In the genomic region with DNA sequence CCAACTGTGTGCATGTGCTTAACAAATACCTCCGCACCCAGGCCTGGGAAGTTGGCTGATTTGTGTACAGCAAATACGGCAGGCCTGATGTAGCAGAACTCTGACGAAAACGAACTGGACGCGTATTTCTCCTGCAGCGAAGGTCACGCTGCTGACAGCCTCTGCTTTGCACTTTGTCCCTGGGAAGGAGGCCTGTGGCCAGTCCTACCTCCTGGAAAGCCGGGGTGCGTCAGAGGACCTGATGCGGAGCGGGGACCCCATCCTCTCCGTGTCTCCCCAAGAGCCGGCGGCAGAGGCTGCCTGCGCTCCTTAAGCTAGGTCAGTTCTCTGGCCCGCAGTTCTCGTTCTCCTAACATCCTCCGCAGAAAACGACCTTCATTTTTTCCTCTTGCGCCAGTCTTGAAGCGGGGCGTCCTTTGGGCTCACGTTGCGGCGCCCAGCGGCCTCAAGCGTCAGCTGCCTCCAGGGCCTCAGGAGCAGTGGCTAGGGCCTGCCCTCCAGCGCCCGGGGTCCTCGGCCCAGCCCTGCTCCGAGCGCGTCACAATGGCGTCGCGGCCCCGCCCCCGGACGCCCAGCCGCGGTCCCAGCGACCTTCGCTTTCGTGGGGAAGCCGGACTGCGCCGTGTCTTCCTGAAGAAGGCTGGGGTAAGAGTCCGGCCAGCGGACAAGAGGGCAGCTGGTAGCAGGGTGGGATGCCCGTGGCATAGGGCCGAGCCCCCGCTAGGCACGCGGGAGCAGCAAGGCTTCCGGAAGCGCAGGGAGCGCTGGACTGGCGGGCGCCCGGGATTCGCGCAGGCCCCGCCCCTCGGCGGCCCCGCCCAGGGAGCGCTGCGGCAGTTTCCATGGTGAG, we compare ENCODE assay signal across 1 cellular context.
TF ChIP-seq lines count a peak whose summit lies in the region.

TSS of gene ZNF487 (plus strand) at position 821 of the 850 bp plus-strand sequence. CDS start 38,703 bp downstream, outside the sequence.

TF ChIP-seq in HepG2, 621 proteins besides CTCF, POLR2A, EP300 and RAD21 (continued from another document and continues in another):
- TF ChIP-seq UBTF (CRISPR knock-in tag; IDR thresholded peaks at IDR 0.05) = peak; percentile 94
- no peak for TF ChIP-seq ZNF619 (CRISPR knock-in tag; IDR thresholded peaks at IDR 0.05)
- TF ChIP-seq ZKSCAN1 (IDR thresholded peaks at IDR 0.05; ENCODE audit: low read length) = no peak
- peak; percentile 88 for TF ChIP-seq DMAP1 (CRISPR knock-in tag; IDR thresholded peaks at IDR 0.05)
- no peak for TF ChIP-seq TSC22D2 (CRISPR knock-in tag; IDR thresholded peaks at IDR 0.05; ENCODE audit: borderline replicate concordance)
- TF ChIP-seq RFXANK (CRISPR knock-in tag; IDR thresholded peaks at IDR 0.05) = no peak
- TF ChIP-seq, protein P1, sequence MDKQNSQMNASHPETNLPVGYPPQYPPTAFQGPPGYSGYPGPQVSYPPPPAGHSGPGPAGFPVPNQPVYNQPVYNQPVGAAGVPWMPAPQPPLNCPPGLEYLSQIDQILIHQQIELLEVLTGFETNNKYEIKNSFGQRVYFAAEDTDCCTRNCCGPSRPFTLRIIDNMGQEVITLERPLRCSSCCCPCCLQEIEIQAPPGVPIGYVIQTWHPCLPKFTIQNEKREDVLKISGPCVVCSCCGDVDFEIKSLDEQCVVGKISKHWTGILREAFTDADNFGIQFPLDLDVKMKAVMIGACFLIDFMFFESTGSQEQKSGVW (CRISPR knock-in tag; IDR thresholded peaks at IDR 0.05; ENCODE audit: borderline replicate concordance) = 0 out of 2 replicates have a peak, but pooled peaks have one; percentile 54
- TF ChIP-seq ZNF746 (CRISPR knock-in tag; IDR thresholded peaks at IDR 0.05) = no peak
- no peak for TF ChIP-seq ZNF652 (CRISPR knock-in tag; IDR thresholded peaks at IDR 0.05; ENCODE audit: borderline replicate concordance, low read depth)
- peak; percentile 82; the same call in 1 of the 2 replicates for TF ChIP-seq ZNF335 (CRISPR knock-in tag; IDR thresholded peaks at IDR 0.05)
- TF ChIP-seq ZNF446 (CRISPR knock-in tag; IDR thresholded peaks at IDR 0.05) = no peak; the same call in 1 of the 2 replicates
- TF ChIP-seq NONO (IDR thresholded peaks at IDR 0.05) = no peak
- no peak; the same call in 1 of the 2 replicates for TF ChIP-seq NONO (CRISPR knock-in tag; conservative IDR thresholded peaks at IDR 0.05)
- peak; percentile 95 for TF ChIP-seq ZNF747 (CRISPR knock-in tag; IDR thresholded peaks at IDR 0.05; ENCODE audit: borderline replicate concordance)
- TF ChIP-seq, protein P2, sequence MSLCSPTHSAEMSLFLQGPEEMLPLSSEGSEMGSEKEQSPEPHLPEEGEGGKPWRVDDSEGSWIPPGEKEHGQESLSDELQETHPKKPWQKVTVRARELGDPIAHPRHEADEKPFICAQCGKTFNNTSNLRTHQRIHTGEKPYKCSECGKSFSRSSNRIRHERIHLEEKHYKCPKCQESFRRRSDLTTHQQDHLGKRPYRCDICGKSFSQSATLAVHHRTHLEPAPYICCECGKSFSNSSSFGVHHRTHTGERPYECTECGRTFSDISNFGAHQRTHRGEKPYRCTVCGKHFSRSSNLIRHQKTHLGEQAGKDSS (CRISPR knock-in tag; IDR thresholded peaks at IDR 0.05; ENCODE audit: borderline replicate concordance, low read depth) = no peak
- TF ChIP-seq ZNF674 (CRISPR knock-in tag; IDR thresholded peaks at IDR 0.05; ENCODE audit: low read depth) = peak; percentile 95; the same call in 1 of the 2 replicates
- no peak for TF ChIP-seq SMARCC2 (IDR thresholded peaks at IDR 0.05)
- TF ChIP-seq ZNF672 (CRISPR knock-in tag; IDR thresholded peaks at IDR 0.05) = no peak
- no peak for TF ChIP-seq SRF (IDR thresholded peaks at IDR 0.05; ENCODE audit: low read depth, low read length)
- TF ChIP-seq NCOA1 (CRISPR knock-in tag; IDR thresholded peaks at IDR 0.05) = peak; percentile 84; the same call in 1 of the 2 replicates
- no peak for TF ChIP-seq MTA3 (CRISPR knock-in tag; IDR thresholded peaks at IDR 0.05)
- TF ChIP-seq ZFP82 (CRISPR knock-in tag; IDR thresholded peaks at IDR 0.05; ENCODE audit: borderline replicate concordance) = peak; percentile 93
- peak; percentile 92 for TF ChIP-seq TBX2 (CRISPR knock-in tag; IDR thresholded peaks at IDR 0.05; ENCODE audit: borderline replicate concordance)
- TF ChIP-seq ZNF629 (CRISPR knock-in tag; conservative IDR thresholded peaks at IDR 0.05) = no peak; the same call in 1 of the 2 replicates
- TF ChIP-seq CREB1 (IDR thresholded peaks at IDR 0.05) = peak; percentile 85
- TF ChIP-seq CREB1 (CRISPR knock-in tag; IDR thresholded peaks at IDR 0.05) = peak; percentile 53
- no peak for TF ChIP-seq ZNF644 (CRISPR knock-in tag; IDR thresholded peaks at IDR 0.05; ENCODE audit: low read depth)
- peak; percentile 70 for TF ChIP-seq ZNF142 (CRISPR knock-in tag; IDR thresholded peaks at IDR 0.05)
- TF ChIP-seq DRAP1 (CRISPR knock-in tag; IDR thresholded peaks at IDR 0.05) = peak; percentile 81; the same call in 1 of the 2 replicates
- TF ChIP-seq, protein P3, sequence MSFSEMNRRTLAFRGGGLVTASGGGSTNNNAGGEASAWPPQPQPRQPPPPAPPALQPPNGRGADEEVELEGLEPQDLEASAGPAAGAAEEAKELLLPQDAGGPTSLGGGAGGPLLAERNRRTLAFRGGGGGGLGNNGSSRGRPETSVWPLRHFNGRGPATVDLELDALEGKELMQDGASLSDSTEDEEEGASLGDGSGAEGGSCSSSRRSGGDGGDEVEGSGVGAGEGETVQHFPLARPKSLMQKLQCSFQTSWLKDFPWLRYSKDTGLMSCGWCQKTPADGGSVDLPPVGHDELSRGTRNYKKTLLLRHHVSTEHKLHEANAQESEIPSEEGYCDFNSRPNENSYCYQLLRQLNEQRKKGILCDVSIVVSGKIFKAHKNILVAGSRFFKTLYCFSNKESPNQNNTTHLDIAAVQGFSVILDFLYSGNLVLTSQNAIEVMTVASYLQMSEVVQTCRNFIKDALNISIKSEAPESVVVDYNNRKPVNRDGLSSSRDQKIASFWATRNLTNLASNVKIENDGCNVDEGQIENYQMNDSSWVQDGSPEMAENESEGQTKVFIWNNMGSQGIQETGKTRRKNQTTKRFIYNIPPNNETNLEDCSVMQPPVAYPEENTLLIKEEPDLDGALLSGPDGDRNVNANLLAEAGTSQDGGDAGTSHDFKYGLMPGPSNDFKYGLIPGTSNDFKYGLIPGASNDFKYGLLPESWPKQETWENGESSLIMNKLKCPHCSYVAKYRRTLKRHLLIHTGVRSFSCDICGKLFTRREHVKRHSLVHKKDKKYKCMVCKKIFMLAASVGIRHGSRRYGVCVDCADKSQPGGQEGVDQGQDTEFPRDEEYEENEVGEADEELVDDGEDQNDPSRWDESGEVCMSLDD (CRISPR knock-in tag; IDR thresholded peaks at IDR 0.05; ENCODE audit: borderline replicate concordance) = peak; percentile 78; the same call in 1 of the 2 replicates
- TF ChIP-seq SMAD9 (CRISPR knock-in tag; IDR thresholded peaks at IDR 0.05) = no peak
- TF ChIP-seq, protein P4, sequence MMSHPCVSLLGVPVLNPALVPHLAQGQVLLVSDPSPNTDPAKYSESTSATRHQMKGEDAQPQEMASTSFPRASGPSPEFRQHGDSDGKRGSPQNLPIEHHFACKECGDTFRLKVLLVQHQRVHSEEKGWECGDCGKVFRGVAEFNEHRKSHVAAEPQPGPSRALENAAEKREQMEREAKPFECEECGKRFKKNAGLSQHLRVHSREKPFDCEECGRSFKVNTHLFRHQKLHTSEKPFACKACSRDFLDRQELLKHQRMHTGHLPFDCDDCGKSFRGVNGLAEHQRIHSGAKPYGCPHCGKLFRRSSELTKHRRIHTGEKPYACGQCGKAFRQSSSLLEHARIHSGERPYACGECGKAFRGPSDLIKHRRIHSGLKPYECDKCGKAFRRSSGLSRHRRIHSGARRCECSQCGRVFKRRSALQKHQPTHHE (CRISPR knock-in tag; IDR thresholded peaks at IDR 0.05; ENCODE audit: borderline replicate concordance) = peak; percentile 93
- 0 out of 2 replicates have a peak, but pooled peaks have one; percentile 21 for TF ChIP-seq ZNF547 (CRISPR knock-in tag; IDR thresholded peaks at IDR 0.05)
- TF ChIP-seq ASH2L (IDR thresholded peaks at IDR 0.05; ENCODE audit: insufficient read length, low read depth, low read length) = peak; percentile 62
- TF ChIP-seq ZNF124 (CRISPR knock-in tag; IDR thresholded peaks at IDR 0.05) = peak; percentile 64; the same call in 1 of the 2 replicates
- TF ChIP-seq, protein P5, sequence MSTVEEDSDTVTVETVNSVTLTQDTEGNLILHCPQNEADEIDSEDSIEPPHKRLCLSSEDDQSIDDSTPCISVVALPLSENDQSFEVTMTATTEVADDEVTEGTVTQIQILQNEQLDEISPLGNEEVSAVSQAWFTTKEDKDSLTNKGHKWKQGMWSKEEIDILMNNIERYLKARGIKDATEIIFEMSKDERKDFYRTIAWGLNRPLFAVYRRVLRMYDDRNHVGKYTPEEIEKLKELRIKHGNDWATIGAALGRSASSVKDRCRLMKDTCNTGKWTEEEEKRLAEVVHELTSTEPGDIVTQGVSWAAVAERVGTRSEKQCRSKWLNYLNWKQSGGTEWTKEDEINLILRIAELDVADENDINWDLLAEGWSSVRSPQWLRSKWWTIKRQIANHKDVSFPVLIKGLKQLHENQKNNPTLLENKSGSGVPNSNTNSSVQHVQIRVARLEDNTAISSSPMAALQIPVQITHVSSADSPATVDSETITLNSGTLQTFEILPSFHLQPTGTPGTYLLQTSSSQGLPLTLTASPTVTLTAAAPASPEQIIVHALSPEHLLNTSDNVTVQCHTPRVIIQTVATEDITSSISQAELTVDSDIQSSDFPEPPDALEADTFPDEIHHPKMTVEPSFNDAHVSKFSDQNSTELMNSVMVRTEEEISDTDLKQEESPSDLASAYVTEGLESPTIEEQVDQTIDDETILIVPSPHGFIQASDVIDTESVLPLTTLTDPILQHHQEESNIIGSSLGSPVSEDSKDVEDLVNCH (CRISPR knock-in tag; IDR thresholded peaks at IDR 0.05) = no peak
